In genomic region chr15:68581725-68582124, GRCh38 we compare ENCODE assay signal across 20 cellular contexts. TPM values are rescaled to one million over a fixed set of nuclear protein-coding genes. Genes with fewer than 3 reads are reported as not detected.
DNase-seq lines count a peak whose midpoint lies in the region; ATAC-seq lines count a peak whose summit lies in the region.
"Had no signal": no experiment of that assay in that cellular context is flagged by ENCODE, and none has a peak within 500 bp of the region (broad histone marks: within the 10 kb centered on the region; RNA-seq: fewer than 3 reads in every experiment).

No MANE protein-coding gene starts in this region.

- peaks cover 14% of the 10 kb centered on the region for H3K4me1 Mint-ChIP-seq in activated T-cell treated with anti-CD3 and anti-CD28 coated beads, Interleukin-2, amount 50 U/mL, for 24 hours (ENCODE audit: low read depth)
- H3K4me1 Mint-ChIP-seq in CD8-positive, alpha-beta memory T cell, result peaks cover 7 to 15% (median 8%) of the 10 kb centered on the region in 3 donors

- no peak overlapping the region for H3K4me3 Mint-ChIP-seq in activated T-cell treated with anti-CD3 and anti-CD28 coated beads, Interleukin-2, amount 50 U/mL, for 24 hours
- H3K4me3 Mint-ChIP-seq in CD8-positive, alpha-beta memory T cell, result peak overlapping the region in 1 of 7 donors; percentile 22
- H3K4me3 Mint-ChIP-seq: activated CD4-positive, alpha-beta memory T cell treated with anti-CD3 and anti-CD28 coated beads for 36 hours; CD14-positive monocyte had no signal

- no peaks in the 10 kb centered on the region for H3K27me3 ChIP-seq in adipocyte (replicated peaks; ENCODE audit: control insufficient read depth, insufficient read depth, low read length)
- peaks cover 20% of the 10 kb centered on the region for H3K27me3 ChIP-seq in CD8-positive, alpha-beta memory T cell (ENCODE audit: insufficient read depth, low read length, poor library complexity, severe bottlenecking)

- POLR2A ChIA-PET in CD8-positive, alpha-beta memory T cell (lab: Charles Lee), result no interaction called here

- H3K36me3 Mint-ChIP-seq in activated T-cell treated with anti-CD3 and anti-CD28 coated beads, Interleukin-2, amount 50 U/mL, for 24 hours (ENCODE audit: low read depth), result no peaks in the 10 kb centered on the region
- H3K36me3 Mint-ChIP-seq in CD8-positive, alpha-beta memory T cell, result no peaks in the 10 kb centered on the region
- H3K36me3 Mint-ChIP-seq: activated CD4-positive, alpha-beta memory T cell treated with anti-CD3 and anti-CD28 coated beads for 36 hours had no signal

- CTCF ChIA-PET in CD8-positive, alpha-beta memory T cell (lab: Charles Lee), result no interaction called here

- H3K4me3 ChIP-seq in adipocyte (ENCODE audit: low read length), result no peak overlapping the region
- no peak overlapping the region for H3K4me3 ChIP-seq in CD8-positive, alpha-beta memory T cell (ENCODE audit: low read length)
- H3K4me3 ChIP-seq: mucosa of descending colon, smooth muscle cell, tibial artery had no signal

- peak overlapping the region; percentile 63 for H3K27ac ChIP-seq in temporal lobe (ENCODE audit: low read depth, low read length)
- H3K27ac ChIP-seq in CD8-positive, alpha-beta memory T cell (ENCODE audit: low read depth, low read length), result no peak overlapping the region

- peaks cover 44% of the 10 kb centered on the region for H3K27me3 Mint-ChIP-seq in activated T-cell treated with anti-CD3 and anti-CD28 coated beads, Interleukin-2, amount 50 U/mL, for 24 hours
- H3K27me3 Mint-ChIP-seq in CD8-positive, alpha-beta memory T cell, result peaks cover 28 to 44% of the 10 kb centered on the region in 2 donors

- no peaks in the 10 kb centered on the region for H3K9me3 Mint-ChIP-seq in activated T-cell treated with anti-CD3 and anti-CD28 coated beads, Interleukin-2, amount 50 U/mL, for 24 hours
- H3K9me3 Mint-ChIP-seq in CD8-positive, alpha-beta memory T cell, result peaks cover 0 to 1% (median 0%) of the 10 kb centered on the region in 5 donors
- H3K9me3 Mint-ChIP-seq: activated CD4-positive, alpha-beta memory T cell treated with anti-CD3 and anti-CD28 coated beads for 36 hours had no signal

- ATAC-seq in HG02623 (IDR thresholded peaks at IDR 0.05; ENCODE audit: unreplicated experiment), result no peak
- ATAC-seq: mucosa of descending colon had no signal

- no peaks in the 10 kb centered on the region for H3K9me3 ChIP-seq in adipocyte (ENCODE audit: control insufficient read depth, low read length)
- no peaks in the 10 kb centered on the region for H3K9me3 ChIP-seq in CD8-positive, alpha-beta memory T cell (ENCODE audit: low read length)
- H3K9me3 ChIP-seq: mucosa of descending colon, tibial artery had no signal

- H3K27ac Mint-ChIP-seq in activated T-cell treated with anti-CD3 and anti-CD28 coated beads, Interleukin-2, amount 50 U/mL, for 24 hours, result no peak overlapping the region
- no peak overlapping the region for H3K27ac Mint-ChIP-seq in CD8-positive, alpha-beta memory T cell
- H3K27ac Mint-ChIP-seq: activated CD4-positive, alpha-beta memory T cell treated with anti-CD3 and anti-CD28 coated beads for 36 hours; CD14-positive monocyte had no signal

- peak overlapping the region; percentile 25 for H3K9ac ChIP-seq in adipocyte (ENCODE audit: low read length)

- DNase-seq in activated T-cell treated with anti-CD3 and anti-CD28 coated beads, Interleukin-2, amount 50 U/mL, for 24 hours, result peak; percentile 21
- DNase-seq in activated T-cell treated with anti-CD3 and anti-CD28 coated beads for 4 hours, result no peak
- DNase-seq in adipocyte (ENCODE audit: low read depth), result no peak
- DNase-seq in medulla oblongata (ENCODE audit: extremely low spot score), result peak; percentile 28
- DNase-seq in AG20443 (ENCODE audit: low spot score), result no peak
- no peak for DNase-seq in CD8-positive, alpha-beta memory T cell
- DNase-seq: 8988T; activated CD4-positive, alpha-beta memory T cell treated with anti-CD3 and anti-CD28 coated beads for 36 hours; central memory CD4-positive, alpha-beta T cell; DMS53; GOT3; mucosa of descending colon; NCI-H2107; occipital lobe; T-helper 1 cell had no signal

- H3K36me3 ChIP-seq in adipocyte (ENCODE audit: control insufficient read depth, insufficient read depth, low read length, severe bottlenecking), result no peaks in the 10 kb centered on the region
- H3K36me3 ChIP-seq in CD8-positive, alpha-beta memory T cell (ENCODE audit: insufficient read depth, low read length), result no peaks in the 10 kb centered on the region
- H3K36me3 ChIP-seq: tibial artery had no signal

- H3K4me1 ChIP-seq in adipocyte (ENCODE audit: control insufficient read depth, insufficient read depth, low read length), result peaks cover 55% of the 10 kb centered on the region
- peaks cover 7% of the 10 kb centered on the region for H3K4me1 ChIP-seq in CD8-positive, alpha-beta memory T cell (ENCODE audit: insufficient read depth, low read length)

RNA-seq across cellular contexts. Expression of gene CORO2B, which starts 2.9 kb away (rescaled TPM):
- total RNA-seq in temporal lobe, result 28.0 TPM
- total RNA-seq in CD8-positive, alpha-beta memory T cell, result not detected
- not detected for polyA plus RNA-seq in CD8-positive, alpha-beta memory T cell
- polyA plus RNA-seq: CD14-positive monocyte had no signal

Comparison
In these comparisons a context has a peak if more than half of its experiments do, and no peak if none do; other contexts are left out.
1. DNase-seq: peak in activated T-cell treated with anti-CD3 and anti-CD28 coated beads, Interleukin-2, amount 50 U/mL, for 24 hours (single experiment) and medulla oblongata (single experiment); none in activated T-cell treated with anti-CD3 and anti-CD28 coated beads for 4 hours (single experiment), adipocyte (single experiment), AG20443 (single experiment) and CD8-positive, alpha-beta memory T cell (0 of 5).
2. RNA of gene CORO2B, which starts 2.9 kb away (total RNA-seq): 28.0 TPM in temporal lobe (single experiment); not detected in CD8-positive, alpha-beta memory T cell; every median in the first group is over 10 times any median in the second.